Comparison of ENCODE assay signal across 16 cellular contexts in genomic region chr14:55048900-55049437, GRCh38. TPM values are rescaled to one million over a fixed set of nuclear protein-coding genes. Genes with fewer than 3 reads are reported as not detected.
DNase-seq lines count a peak whose midpoint lies in the region; ATAC-seq, FAIRE-seq and TF ChIP-seq lines count a peak whose summit lies in the region.
"Had no signal": no experiment of that assay in that cellular context is flagged by ENCODE, and none has a peak within 500 bp of the region (broad histone marks: within the 10 kb centered on the region; RNA-seq: fewer than 3 reads in every experiment).

No MANE protein-coding gene starts in this region.

- intact Hi-C loops in K562 (cut with micrococcal nuclease) = no loop called here

- no peaks in the 10 kb centered on the region; the same call in 1 of the 2 replicates for H4K20me1 ChIP-seq in K562 (replicated peaks; ENCODE audit: control insufficient read depth, insufficient read depth, low read length)

- H3K4me1 ChIP-seq in K562 (replicated peaks in 1 of 2; ENCODE audit: control insufficient read depth in 2 of 2, insufficient read depth in 2 of 2, low read length in 2 of 2) = peaks cover 8 to 12% of the 10 kb centered on the region in 2 experiments; a peak in 3 of 5 replicates

- no peaks in the 10 kb centered on the region for H3K27me3 ChIP-seq in K562 (ENCODE audit: control insufficient read depth in 2 of 2, insufficient read depth in 2 of 2, low read length in 2 of 2)
- H3K27me3 ChIP-seq: BLaER1 treated with 17β-estradiol and CSF1 and Interleukin-3, amounts not matched to agents 10 nM and 100 nM had no signal

- no peak for TF ChIP-seq EP300 in K562 (IDR thresholded peaks at IDR 0.05; ENCODE audit: low read length)

- no peaks in the 10 kb centered on the region for H3K9me3 ChIP-seq in K562 (replicated peaks; ENCODE audit: control insufficient read depth, insufficient read depth, low read depth, low read length)
- H3K9me3 ChIP-seq: BLaER1 treated with 17β-estradiol and CSF1 and Interleukin-3, amounts not matched to agents 10 nM and 100 nM had no signal

- TF ChIP-seq RAD21 in K562 (CRISPR knock-in tag; conservative IDR thresholded peaks at IDR 0.05 in 1 of 2, IDR thresholded peaks at IDR 0.05 in 1 of 2) = no peak

- H3K9ac ChIP-seq in K562 (ENCODE audit: insufficient read depth in 1 of 2, low read depth in 2 of 2, low read length in 2 of 2) = no peak overlapping the region
- H3K9ac ChIP-seq: BLaER1 treated with 17β-estradiol and CSF1 and Interleukin-3, amounts not matched to agents 10 nM and 100 nM; GM23248 had no signal

- peaks cover 23% of the 10 kb centered on the region; the same call in 2 of the 3 replicates for H3K36me3 ChIP-seq in K562 (ENCODE audit: control insufficient read depth, insufficient read depth, low read length)

- no peak overlapping the region for H3K4me2 ChIP-seq in K562 (ENCODE audit: insufficient read depth, low read length)

- CTCF ChIA-PET in K562 (lab: Yijun Ruan, JAX; ENCODE audit: low intra/inter-chr PET ratio) = interaction anchor here (0.6 kb wide), 1 partner anchor 149 kb away, joined by 3 read pairs; no protein-coding TSS in a partner anchor

- in situ Hi-C loops in K562 (cut with MboI) = no loop called here

- TF ChIP-seq POLR2A in K562 (conservative IDR thresholded peaks at IDR 0.05) = no peak

- peaks cover 29% of the 10 kb centered on the region for H3K79me2 ChIP-seq in K562 (ENCODE audit: control insufficient read depth, insufficient read depth, low read length)

- no peak for TF ChIP-seq CTCF in K562 (IDR thresholded peaks at IDR 0.05 in 2 of 3, conservative IDR thresholded peaks at IDR 0.05 in 1 of 3; ENCODE audit: insufficient read depth in 2 of 3, low read depth in 1 of 3, low read length in 3 of 3)

- WGBS in K562 (ENCODE audit: insufficient coverage, low coverage, missing lambda C conversion rate) = 71% methylated on average over 2 of the region's 2 CpGs

- H3K4me3 ChIP-seq in K562 = no peak overlapping the region
- H3K4me3 ChIP-seq: BLaER1 treated with 17β-estradiol and CSF1 and Interleukin-3, amounts not matched to agents 10 nM and 100 nM; GM12878; GM23248 had no signal

- H3K9me1 ChIP-seq in K562 (ENCODE audit: control insufficient read depth, insufficient read depth, low read length) = no peaks in the 10 kb centered on the region

- ATAC-seq in K562 (no peak), GM18519 (IDR thresholded peaks at IDR 0.05; ENCODE audit: low FRiP score, unreplicated experiment) (no peak)
- ATAC-seq: GM12878 had no signal

- FAIRE-seq in G401.6 (lab: Jason Lieb, UNC) (peak; percentile 33), K562 (lab: Jason Lieb, UNC) (no peak)
- FAIRE-seq: GM12878, GM18507 had no signal

- no peak overlapping the region for H2AFZ ChIP-seq in K562 (ENCODE audit: low read depth, low read length)
- H2AFZ ChIP-seq: GM23248 had no signal

- DNase-seq in NCI-H2227 (lab: John Stamatoyannopoulos, UW; ENCODE audit: unreplicated experiment) (peak; percentile 39), K562 (ENCODE audit: extremely low read depth in 1 of 4, low spot score in 3 of 4) (no peak), HuH-7.5 (ENCODE audit: low spot score) (no peak)
- DNase-seq in stimulated activated naive CD4-positive, alpha-beta T cell (lab: John Stamatoyannopoulos, UW) = no peak
- DNase-seq: ACHN; Calu3; CD4-positive, CD25-positive, alpha-beta regulatory T cell; DMS 273 treated with DMSO at 0.1 percent for 48 hours; GM23248; H7; KBM-7 had no signal

- no peak overlapping the region for H3K27ac ChIP-seq in K562 (ENCODE audit: extremely low read depth, low read depth, low read length)
- H3K27ac ChIP-seq: BLaER1 treated with 17β-estradiol and CSF1 and Interleukin-3, amounts not matched to agents 10 nM and 100 nM; GM23248 had no signal

- POLR2A ChIA-PET in K562 (lab: Yijun Ruan, JAX) = interaction anchor here (0.6 kb wide), 1 partner anchor 30 kb away, joined by 3 read pairs; no protein-coding TSS in a partner anchor

- BruUV-seq in K562 (replicated peaks; lab: Mats Ljungman, UMichigan) = no TSS peak

TF ChIP-seq in K562, 482 proteins besides CTCF, POLR2A, EP300 and RAD21 (continues in another document):
- TF ChIP-seq C11orf30 (IDR thresholded peaks at IDR 0.05; ENCODE audit: low read depth) (peak; percentile 91), HINFP (tag; conservative IDR thresholded peaks at IDR 0.05; ENCODE audit: low read depth) (no peak), ZNF316 (IDR thresholded peaks at IDR 0.05) (peak; percentile 96), MAFF (IDR thresholded peaks at IDR 0.05; ENCODE audit: low read length) (peak; percentile 93)

RNA-seq across cellular contexts. Expression of gene MAPK1IP1L, which starts 2.5 kb away (rescaled TPM):
- 33.0 and 36.2 TPM in 2 replicates for total RNA-seq in K562 (2011; cell fraction: chromatin; rRNA removed; ENCODE audit: low replicate concordance)
- 9.7 and 9.9 TPM in 2 replicates for total RNA-seq in K562 (2011; cell fraction: nucleolus; rRNA removed)
- total RNA-seq in K562 (2011; cell fraction: nucleoplasm; rRNA removed) = 21.7 and 46.0 TPM in 2 replicates
- total RNA-seq in K562 (2014; rRNA removed) (30.2 and 32.7 TPM in 2 replicates), K562 (2014; rRNA removed; fragmentation: Illumina TruSeq; extraction: Trizol) (39.7 and 40.5 TPM in 2 replicates), K562 (2015; rRNA removed; fragmentation: Illumina TruSeq; extraction: Trizol) (43.1 and 49.8 TPM in 2 replicates), K562 (2021) (75.8 and 76.5 TPM in 2 replicates)
- polyA plus RNA-seq in K562 (2011; rRNA removed) (35.9 and 47.3 TPM in 2 replicates), K562 (2014; fragmentation: Illumina TruSeq; extraction: Trizol) (99.4 and 104 TPM in 2 replicates), K562 (2014; fragmentation: Nextera tagmentation; extraction: Ambion mirVana) (10 to 100 TPM; 54.6 to 96.8 TPM), K562 (2014; rRNA removed) (41.5 and 47.9 TPM in 2 replicates)
- 144 and 246 TPM in 2 replicates for polyA plus RNA-seq in K562 (2011; cell fraction: cytosol; rRNA removed)
- 37.9 and 69.7 TPM in 2 replicates for polyA plus RNA-seq in K562 (2011; cell fraction: nucleus; rRNA removed)
- 43.8 and 70.2 TPM in 2 replicates for polyA plus RNA-seq in K562 (2012)
- 45.7 and 71.6 TPM in 2 replicates for polyA minus RNA-seq in K562 (2011; rRNA and poly(A)+ RNA removed)
- 118 and 162 TPM in 2 replicates for polyA minus RNA-seq in K562 (2011; cell fraction: cytosol; rRNA and poly(A)+ RNA removed)
- polyA minus RNA-seq in K562 (2011; cell fraction: nucleus; rRNA and poly(A)+ RNA removed) = 11.0 and 13.3 TPM in 2 replicates

RNA-seq across cellular contexts. Expression of gene SOCS4, which starts 21.9 kb away (rescaled TPM):
- 4.1 and 15.7 TPM in 2 replicates for total RNA-seq in K562 (2011; cell fraction: chromatin; rRNA removed; ENCODE audit: low replicate concordance)
- total RNA-seq in K562 (2011; cell fraction: nucleolus; rRNA removed) = 2.5 and 3.8 TPM in 2 replicates
- total RNA-seq in K562 (2011; cell fraction: nucleoplasm; rRNA removed) = 8.5 and 15.8 TPM in 2 replicates
- 5.5 and 6.8 TPM in 2 replicates for total RNA-seq in K562 (2014; rRNA removed)
- total RNA-seq in K562 (2014; rRNA removed; fragmentation: Illumina TruSeq; extraction: Trizol) = 12.7 and 14.9 TPM in 2 replicates
- 10.3 and 12.4 TPM in 2 replicates for total RNA-seq in K562 (2015; rRNA removed; fragmentation: Illumina TruSeq; extraction: Trizol)
- total RNA-seq in K562 (2021) = 9.7 and 10.9 TPM in 2 replicates
- 10.8 and 11.7 TPM in 2 replicates for polyA plus RNA-seq in K562 (2011; rRNA removed)
- polyA plus RNA-seq in K562 (2011; cell fraction: cytosol; rRNA removed) = 2.1 and 5.5 TPM in 2 replicates
- polyA plus RNA-seq in K562 (2011; cell fraction: nucleus; rRNA removed) = 5.1 and 5.8 TPM in 2 replicates
- polyA plus RNA-seq in K562 (2012) = 5.4 and 7.4 TPM in 2 replicates
- polyA plus RNA-seq in K562 (2014; fragmentation: Illumina TruSeq; extraction: Trizol) = 8.6 and 9.9 TPM in 2 replicates
- 1 to 10 TPM; 2.6 to 2.9 TPM for polyA plus RNA-seq in K562 (2014; fragmentation: Nextera tagmentation; extraction: Ambion mirVana)
- polyA plus RNA-seq in K562 (2014; rRNA removed) = 8.0 and 8.1 TPM in 2 replicates
- 9.6 and 13.8 TPM in 2 replicates for polyA minus RNA-seq in K562 (2011; rRNA and poly(A)+ RNA removed)
- polyA minus RNA-seq in K562 (2011; cell fraction: cytosol; rRNA and poly(A)+ RNA removed) = 3.4 and 4.2 TPM in 2 replicates
- 3.9 and 7.3 TPM in 2 replicates for polyA minus RNA-seq in K562 (2011; cell fraction: nucleus; rRNA and poly(A)+ RNA removed)

RNA-seq across cellular contexts. Expression of gene WDHD1, which starts 22.1 kb away (rescaled TPM):
- total RNA-seq in K562 (2011; cell fraction: chromatin; rRNA removed; ENCODE audit: low replicate concordance) = 23.2 and 65.5 TPM in 2 replicates
- total RNA-seq in K562 (2011; cell fraction: nucleolus; rRNA removed) = 10.3 and 11.7 TPM in 2 replicates
- total RNA-seq in K562 (2011; cell fraction: nucleoplasm; rRNA removed) = 20.5 and 21.0 TPM in 2 replicates
- total RNA-seq in K562 (2014; rRNA removed) = 18.0 and 19.3 TPM in 2 replicates
- total RNA-seq in K562 (2014; rRNA removed; fragmentation: Illumina TruSeq; extraction: Trizol) = 36.1 and 46.2 TPM in 2 replicates
- 27.1 and 30.0 TPM in 2 replicates for total RNA-seq in K562 (2015; rRNA removed; fragmentation: Illumina TruSeq; extraction: Trizol)
- total RNA-seq in K562 (2021) = 34.1 and 40.5 TPM in 2 replicates
- polyA plus RNA-seq in K562 (2011; rRNA removed) = 25.8 and 39.1 TPM in 2 replicates
- 6.4 and 11.3 TPM in 2 replicates for polyA plus RNA-seq in K562 (2011; cell fraction: cytosol; rRNA removed)
- polyA plus RNA-seq in K562 (2011; cell fraction: nucleus; rRNA removed) = 12.5 and 12.8 TPM in 2 replicates
- 14.8 and 18.4 TPM in 2 replicates for polyA plus RNA-seq in K562 (2012)
- 25.0 and 30.8 TPM in 2 replicates for polyA plus RNA-seq in K562 (2014; fragmentation: Illumina TruSeq; extraction: Trizol)
- 10 to 100 TPM; 11.7 to 20.4 TPM for polyA plus RNA-seq in K562 (2014; fragmentation: Nextera tagmentation; extraction: Ambion mirVana)
- polyA plus RNA-seq in K562 (2014; rRNA removed) = 24.0 and 25.2 TPM in 2 replicates
- polyA minus RNA-seq in K562 (2011; rRNA and poly(A)+ RNA removed) = 85.5 and 88.2 TPM in 2 replicates
- 18.1 and 24.5 TPM in 2 replicates for polyA minus RNA-seq in K562 (2011; cell fraction: cytosol; rRNA and poly(A)+ RNA removed)
- polyA minus RNA-seq in K562 (2011; cell fraction: nucleus; rRNA and poly(A)+ RNA removed) = 16.3 and 25.2 TPM in 2 replicates
